Comparison of ENCODE assay signal across 8 cellular contexts in genomic region chr10:11822809-11823121, GRCh38. TPM values are rescaled to one million over a fixed set of nuclear protein-coding genes. Genes with fewer than 3 reads are reported as not detected.
DNase-seq lines count a peak whose midpoint lies in the region; ATAC-seq, FAIRE-seq and TF ChIP-seq lines count a peak whose summit lies in the region.

No MANE protein-coding gene starts in this region.

- no peaks in the 10 kb centered on the region for H3K36me3 Mint-ChIP-seq in nephron progenitor cell (ENCODE audit: low read depth)

- peaks cover 0 to 18% of the 10 kb centered on the region in 2 experiments; a peak in 3 of 4 replicates for H3K79me1 ChIP-seq in IMR-90 (ENCODE audit: low read depth in 1 of 2, low read length in 2 of 2)

- peak overlapping the region; percentile 85 for H3K4me2 ChIP-seq in A549
- H3K4me2 ChIP-seq in IMR-90 (ENCODE audit: low read depth, low read length), result peak overlapping the region; percentile 97

- H2BK5ac ChIP-seq in IMR-90 (ENCODE audit: low read depth, low read length, poor library complexity, severe bottlenecking), result no peak overlapping the region

- H3K4me3 ChIP-seq in A549 (peak overlapping the region; percentile 99), IMR-90 (ENCODE audit: insufficient read depth, low read depth, low read length) (peak overlapping the region; percentile 97), duodenal mucosa (ENCODE audit: low read depth in 1 of 2, low read length in 2 of 2) (peak overlapping the region; percentile 58 to 63)

- WGBS in A549 (ENCODE audit: missing lambda C conversion rate), result 31% methylated on average over 8 of the region's 8 CpGs
- no CpG with 5 or more reads among the region's 8 CpGs for WGBS in IMR-90 (ENCODE audit: extremely low coverage in 2 of 2, insufficient read length in 1 of 2), 2 experiments

- DNase-seq in A549 (ENCODE audit: low read depth in 1 of 2, low spot score in 1 of 2) (no peak), IMR-90 (no peak), nephron progenitor cell (no peak), RKO (ENCODE audit: low spot score) (no peak), NOMO-1 (lab: John Stamatoyannopoulos, UW; ENCODE audit: unreplicated experiment in 2 of 2) (no peak)

- H3K23ac ChIP-seq in IMR-90 (ENCODE audit: low read depth, low read length), result no peak overlapping the region

- peaks cover 57% of the 10 kb centered on the region for H3K27me3 Mint-ChIP-seq in nephron progenitor cell (ENCODE audit: low read depth, poor library complexity)

- H3K18ac ChIP-seq in IMR-90 (ENCODE audit: low read depth, low read length), result no peak overlapping the region

- intact Hi-C loops in IMR-90 (cut with micrococcal nuclease), result loop anchor here (5.0 kb wide), 1 partner anchor 35 kb away; no protein-coding TSS in a partner anchor

- no peak overlapping the region for H4K5ac ChIP-seq in IMR-90 (ENCODE audit: low read depth, low read length)

- H3K4me1 Mint-ChIP-seq in nephron progenitor cell, result peaks cover 10% of the 10 kb centered on the region

- peak overlapping the region; percentile 59 for H3K4me3 Mint-ChIP-seq in nephron progenitor cell

- H3K27ac Mint-ChIP-seq in nephron progenitor cell, result no peak overlapping the region

- H3K4ac ChIP-seq in IMR-90 (ENCODE audit: low read depth, low read length), result peak overlapping the region; percentile 77; the same call in 1 of the 2 replicates

- dilution Hi-C loops in IMR-90 (cut with HindIII; ENCODE audit: low sequenced_read_pairs, unreplicated experiment), result no loop called here

- no peak for TF ChIP-seq EP300 in A549 (IDR thresholded peaks at IDR 0.05)

- H2BK20ac ChIP-seq in IMR-90 (ENCODE audit: low read depth, low read length), result no peak overlapping the region

- peak overlapping the region; percentile 57; the same call in 1 of the 2 replicates for H3K56ac ChIP-seq in IMR-90 (ENCODE audit: extremely low read depth, insufficient read depth, low read length)

- peak overlapping the region; percentile 98 for H2AFZ ChIP-seq in IMR-90 (replicated peaks; ENCODE audit: low read length, poor library complexity)

- TF ChIP-seq POLR2A in A549 (IDR thresholded peaks at IDR 0.05; ENCODE audit: low read length) (no peak), IMR-90 (IDR thresholded peaks at IDR 0.05; ENCODE audit: low read depth, low read length) (no peak)

- no peaks in the 10 kb centered on the region for H3K27me3 ChIP-seq in IMR-90 (ENCODE audit: control insufficient read depth, insufficient read depth, low read length)
- H3K27me3 ChIP-seq in duodenal mucosa (ENCODE audit: control insufficient read depth in 1 of 2, insufficient read depth in 2 of 2, low read length in 2 of 2), result peaks cover 12 to 22% of the 10 kb centered on the region in 2 donors

- H4K8ac ChIP-seq in IMR-90 (ENCODE audit: low read depth in 2 of 2, low read length in 2 of 2), result peak overlapping the region; percentile 84 to 93

- H3K9me3 ChIP-seq in A549 (no peaks in the 10 kb centered on the region), IMR-90 (ENCODE audit: control insufficient read depth, insufficient read depth, low read length) (no peaks in the 10 kb centered on the region), duodenal mucosa (ENCODE audit: control insufficient read depth in 1 of 2, low read length in 2 of 2) (no peaks in the 10 kb centered on the region)

- 0 out of 2 replicates have a peak overlapping the region, but pooled peaks have one; percentile 86 for H3K14ac ChIP-seq in IMR-90 (replicated peaks; ENCODE audit: low read depth, low read length)

- ATAC-seq in A549 (no peak; a peak in 1 of 6 replicates), IMR-90 (ENCODE audit: low read depth) (no peak), HG03571 (IDR thresholded peaks at IDR 0.05; ENCODE audit: unreplicated experiment) (no peak), GM19395 (IDR thresholded peaks at IDR 0.05; ENCODE audit: unreplicated experiment) (no peak)

- peak overlapping the region; percentile 72 for H3K9ac ChIP-seq in IMR-90 (ENCODE audit: low read depth, low read length)
- peak overlapping the region; percentile 25 to 54 for H3K9ac ChIP-seq in duodenal mucosa (ENCODE audit: low read depth in 1 of 2, low read length in 2 of 2)

- peak overlapping the region; percentile 85 for H2AK9ac ChIP-seq in IMR-90 (replicated peaks; ENCODE audit: low read depth, low read length, poor library complexity)

- CTCF ChIA-PET in A549 (lab: Yijun Ruan, JAX) (interaction anchor here (0.6 to 4.9 kb wide), 4 partner anchors 13 to 121 kb away, joined by 3 to 77 read pairs (median 4); no protein-coding TSS in a partner anchor), IMR-90 (lab: Yijun Ruan, JAX) (no interaction called here)

- H3K9me1 ChIP-seq in IMR-90 (ENCODE audit: insufficient read depth, low read length), result no peaks in the 10 kb centered on the region

- TF ChIP-seq RAD21 in A549 (conservative IDR thresholded peaks at IDR 0.05 in 1 of 2, IDR thresholded peaks at IDR 0.05 in 1 of 2) (no peak), IMR-90 (IDR thresholded peaks at IDR 0.05; ENCODE audit: low read length) (no peak)

- no peaks in the 10 kb centered on the region for H3K9me3 Mint-ChIP-seq in nephron progenitor cell

- no peaks in the 10 kb centered on the region for H4K20me1 ChIP-seq in IMR-90 (ENCODE audit: insufficient read depth, low read length)

- BruUV-seq in IMR-90 (replicated peaks; lab: Mats Ljungman, UMichigan), result no TSS peak

- peak overlapping the region; percentile 60; the same call in 1 of the 2 replicates for H4K91ac ChIP-seq in IMR-90 (ENCODE audit: insufficient read depth, low read depth, low read length)

- H2AK5ac ChIP-seq in IMR-90 (ENCODE audit: low read depth, low read length), result no peak overlapping the region; the same call in 1 of the 2 replicates

- H2BK15ac ChIP-seq in IMR-90 (ENCODE audit: low read depth, low read length), result peak overlapping the region; percentile 34; the same call in 1 of the 3 replicates

- TF ChIP-seq CTCF in A549 (IDR thresholded peaks at IDR 0.05), result no peak
- no peak for TF ChIP-seq CTCF in IMR-90 (conservative IDR thresholded peaks at IDR 0.05; ENCODE audit: low read depth, low read length)
- no peak for TF ChIP-seq CTCF in nephron progenitor cell (IDR thresholded peaks at IDR 0.05)

- peak overlapping the region; percentile 70; the same call in 1 of the 2 replicates for H2BK120ac ChIP-seq in IMR-90 (ENCODE audit: low read depth, low read length)

- H3K36me3 ChIP-seq in IMR-90 (ENCODE audit: control insufficient read depth, insufficient read depth, low read length), result no peaks in the 10 kb centered on the region
- no peaks in the 10 kb centered on the region for H3K36me3 ChIP-seq in duodenal mucosa (ENCODE audit: control insufficient read depth in 1 of 2, insufficient read depth in 2 of 2, low read length in 2 of 2)

- POLR2A ChIA-PET in A549 (lab: Yijun Ruan, JAX), result interaction anchor here (0.6 to 1.2 kb wide), 4 partner anchors 9 to 29 kb away, joined by 3 to 4 read pairs (median 4); no protein-coding TSS in a partner anchor
- POLR2A ChIA-PET in IMR-90 (lab: Charles Lee; ENCODE audit: unreplicated experiment), result no interaction called here

- H3K27ac ChIP-seq in A549 (peak overlapping the region; percentile 92 to 93), IMR-90 (ENCODE audit: insufficient read depth, low read length) (no peak overlapping the region), duodenal mucosa (ENCODE audit: low read depth, low read length) (no peak overlapping the region)

- no peak for FAIRE-seq in A549 (lab: Jason Lieb, UNC)

- in situ Hi-C loops in IMR-90 (cut with MboI; ENCODE audit: low sequenced_read_pairs), result no loop called here

- H3K4me1 ChIP-seq in A549 (peaks cover 34% of the 10 kb centered on the region), IMR-90 (ENCODE audit: control insufficient read depth, insufficient read depth, low read length) (peaks cover 1% of the 10 kb centered on the region; the same call in 1 of the 2 replicates), duodenal mucosa (ENCODE audit: control insufficient read depth in 1 of 2, insufficient read depth in 2 of 2, low read length in 2 of 2) (peaks cover 0 to 6% of the 10 kb centered on the region in 2 donors)

TF ChIP-seq in A549, 52 proteins besides CTCF, POLR2A, EP300 and RAD21:
- TF ChIP-seq HOXB13 (CRISPR knock-in tag; IDR thresholded peaks at IDR 0.05; ENCODE audit: low read depth) (no peak), SMC3 (IDR thresholded peaks at IDR 0.05) (no peak), HEYL (CRISPR knock-in tag; IDR thresholded peaks at IDR 0.05) (no peak), RFX5 (IDR thresholded peaks at IDR 0.05) (no peak)
- TF ChIP-seq, protein P1, sequence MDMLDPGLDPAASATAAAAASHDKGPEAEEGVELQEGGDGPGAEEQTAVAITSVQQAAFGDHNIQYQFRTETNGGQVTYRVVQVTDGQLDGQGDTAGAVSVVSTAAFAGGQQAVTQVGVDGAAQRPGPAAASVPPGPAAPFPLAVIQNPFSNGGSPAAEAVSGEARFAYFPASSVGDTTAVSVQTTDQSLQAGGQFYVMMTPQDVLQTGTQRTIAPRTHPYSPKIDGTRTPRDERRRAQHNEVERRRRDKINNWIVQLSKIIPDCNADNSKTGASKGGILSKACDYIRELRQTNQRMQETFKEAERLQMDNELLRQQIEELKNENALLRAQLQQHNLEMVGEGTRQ (IDR thresholded peaks at IDR 0.05), result no peak
TF ChIP-seq in A549: peak in this region for 0.

TF ChIP-seq in IMR-90, 13 proteins besides CTCF, POLR2A, EP300 and RAD21 (continues in another document):
- TF ChIP-seq ELK1 (IDR thresholded peaks at IDR 0.05; ENCODE audit: borderline replicate concordance, low read depth, low read length), result no peak
- TF ChIP-seq MAFK (IDR thresholded peaks at IDR 0.05; ENCODE audit: low read depth, low read length), result no peak

RNA-seq across cellular contexts. Expression of gene PROSER2, which starts 0.4 kb away (rescaled TPM):
- 8.9 and 10.1 TPM in 2 replicates for polyA plus RNA-seq in A549 (2011; rRNA removed)
- 13.2 and 17.1 TPM in 2 replicates for polyA plus RNA-seq in A549 (2012; cell fraction: cytosol; rRNA removed)
- polyA plus RNA-seq in A549 (2012; cell fraction: nucleus; rRNA removed), result 23.0 and 32.5 TPM in 2 replicates
- 14.2 to 15.2 TPM (median 14.4 TPM) in 3 replicates for polyA plus RNA-seq in A549 (2017; fragmentation: RNase III; extraction: RNeasy Plus Mini Kit Qiagen cat#74134 plus additional on column Dnase treatment)
- polyA minus RNA-seq in A549 (2011; rRNA and poly(A)+ RNA removed), result 5.3 and 11.5 TPM in 2 replicates
- 1.4 TPM in 2 replicates for total RNA-seq in IMR-90 (2012; rRNA removed)
- 2.0 and 2.1 TPM in 2 replicates for polyA plus RNA-seq in IMR-90 (2012; rRNA removed)
- 2.3 and 2.7 TPM in 2 replicates for polyA plus RNA-seq in IMR-90 (2012; cell fraction: cytosol; rRNA removed)
- 1.8 and 3.5 TPM in 2 replicates for polyA plus RNA-seq in IMR-90 (2012; cell fraction: nucleus; rRNA removed; ENCODE audit: low replicate concordance)

Comparison
In these comparisons a context has a peak if more than half of its experiments do, and no peak if none do; other contexts are left out.
1. H3K27ac ChIP-seq: peak in A549 (2 of 2); none in IMR-90 (single experiment) and duodenal mucosa (single experiment).
2. Peak in every context shown above with its lines, with median percentiles within 50 percentile points of each other: H3K4me3 ChIP-seq.